Comparison of ENCODE assay signal across 9 cellular contexts in the genomic region with DNA sequence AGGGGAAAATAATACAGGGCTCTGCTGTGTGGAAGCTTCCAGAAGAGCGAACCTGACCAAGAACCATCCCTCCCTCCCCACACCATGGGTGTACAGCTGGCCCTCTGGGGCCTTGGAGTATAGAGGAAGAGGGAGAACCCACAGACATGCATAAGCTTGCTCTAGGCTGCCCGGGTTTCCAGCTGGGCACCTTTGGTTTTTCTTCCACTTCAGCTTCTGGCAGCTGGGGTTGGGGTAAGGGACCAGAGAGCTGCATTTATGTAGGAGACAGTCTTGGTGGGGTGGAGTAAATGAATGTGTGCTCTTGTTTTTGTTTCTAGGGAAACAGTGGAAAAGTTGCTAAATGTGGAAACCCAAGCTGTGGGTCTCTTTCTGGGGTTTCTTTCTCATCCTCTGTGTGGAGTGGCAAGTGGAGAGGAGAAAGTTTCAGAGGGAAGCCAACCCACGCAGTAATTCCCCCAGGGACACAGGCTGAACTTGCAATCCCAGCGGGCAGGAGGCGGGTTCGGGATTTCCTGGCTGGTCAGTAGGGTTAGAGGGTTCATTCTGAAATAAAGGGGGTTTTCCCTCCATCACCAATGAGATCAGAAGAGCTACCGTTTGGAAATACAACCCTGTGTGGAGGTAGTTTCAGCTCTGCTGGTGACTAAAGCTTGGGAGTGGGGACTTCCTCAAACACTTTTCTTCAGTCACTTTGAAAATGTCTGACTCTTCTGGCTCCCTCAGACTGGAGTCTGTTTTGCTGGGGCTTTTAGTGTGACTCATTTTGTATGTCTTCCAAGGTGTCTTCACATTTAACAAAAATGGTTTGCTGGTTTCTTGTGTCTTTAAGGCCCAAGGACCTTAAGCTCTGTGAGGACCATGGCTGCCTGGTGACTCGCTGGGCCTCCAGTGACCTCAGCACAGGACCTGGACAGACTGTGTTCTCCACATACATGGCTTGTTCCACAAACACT. TPM values are rescaled to one million over a fixed set of nuclear protein-coding genes. Genes with fewer than 3 reads are reported as not detected.
DNase-seq lines count a peak whose midpoint lies in the region; ATAC-seq and TF ChIP-seq lines count a peak whose summit lies in the region.
"Had no signal": no experiment of that assay in that cellular context is flagged by ENCODE, and none has a peak within 500 bp of the region (broad histone marks: within the 10 kb centered on the region; RNA-seq: fewer than 3 reads in every experiment).

No MANE protein-coding gene starts in this region.

- no peaks in the 10 kb centered on the region for H4K20me1 ChIP-seq in PC-3 (ENCODE audit: low read length)
- H4K20me1 ChIP-seq in hepatocyte (ENCODE audit: insufficient read depth, poor library complexity, severe bottlenecking) = no peaks in the 10 kb centered on the region

- no peaks in the 10 kb centered on the region for H3K9me2 ChIP-seq in PC-3 (replicated peaks; ENCODE audit: low read length)
- H3K9me2 ChIP-seq in hepatocyte (replicated peaks; ENCODE audit: insufficient read depth) = no peaks in the 10 kb centered on the region

- DNase-seq in PC-3 = peak; percentile 59
- no peak for DNase-seq in esophagus muscularis mucosa (ENCODE audit: extremely low spot score)
- DNase-seq in stimulated activated CD4-positive, alpha-beta T cell treated with anti-CD3 and anti-CD28 coated beads, Interleukin-2, amount 100 ng/mL, for 48 hours = peak; percentile 21 to 53
- DNase-seq in amniotic stem cell (lab: John Stamatoyannopoulos, UW) = no peak
- DNase-seq in hepatocyte (ENCODE audit: low spot score) = no peak
- no peak for DNase-seq in D341Med (ENCODE audit: low spot score)

- TF ChIP-seq CTCF in PC-3 (conservative IDR thresholded peaks at IDR 0.05; ENCODE audit: low read depth, low read length) (no peak), esophagus muscularis mucosa (IDR thresholded peaks at IDR 0.05) (no peak), hepatocyte (IDR thresholded peaks at IDR 0.05; ENCODE audit: poor library complexity) (no peak)

- H3F3A ChIP-seq in PC-3 (ENCODE audit: low read length, unreplicated experiment) = peaks cover 18% of the 10 kb centered on the region

- no TSS peak for BruUV-seq in PC-3 (replicated peaks; lab: Mats Ljungman, UMichigan)

- no peak for TF ChIP-seq POLR2A in esophagus muscularis mucosa (IDR thresholded peaks at IDR 0.05; ENCODE audit: low read depth)

- TF ChIP-seq EP300 in esophagus muscularis mucosa (IDR thresholded peaks at IDR 0.05) = no peak

- no peak overlapping the region for H3K4me3 ChIP-seq in PC-3 (ENCODE audit: low read length)
- H3K4me3 ChIP-seq in esophagus muscularis mucosa = no peak overlapping the region
- no peak overlapping the region for H3K4me3 ChIP-seq in hepatocyte

- no peak overlapping the region for H3K9ac ChIP-seq in PC-3 (ENCODE audit: low read length)

- CTCF ChIA-PET in PC-3 (lab: Charles Lee) = interaction anchor here (0.6 kb wide), 1 partner anchor 19 kb away, joined by 3 read pairs; no protein-coding TSS in a partner anchor

- 67% methylated on average over 8 of the region's 8 CpGs for WGBS in esophagus muscularis mucosa
- 88% methylated on average over 8 of the region's 8 CpGs for WGBS in hepatocyte (ENCODE audit: low lambda C conversion rate, missing lambda C conversion rate)

- H3K27me3 ChIP-seq in PC-3 (ENCODE audit: low read length) (no peaks in the 10 kb centered on the region), esophagus muscularis mucosa (peaks cover 0 to 4% (median 0%) of the 10 kb centered on the region in 4 donors), hepatocyte (peaks cover 8% of the 10 kb centered on the region)

- no peaks in the 10 kb centered on the region for H3K9me3 ChIP-seq in PC-3 (ENCODE audit: low read length)
- no peaks in the 10 kb centered on the region for H3K9me3 ChIP-seq in esophagus muscularis mucosa
- no peaks in the 10 kb centered on the region for H3K9me3 ChIP-seq in hepatocyte (ENCODE audit: low read depth)

- H3K79me2 ChIP-seq in PC-3 (ENCODE audit: low read length) (no peaks in the 10 kb centered on the region), hepatocyte (no peaks in the 10 kb centered on the region)

- H3K4me1 ChIP-seq in PC-3 (ENCODE audit: insufficient read depth, low read length) (peaks cover 35% of the 10 kb centered on the region), esophagus muscularis mucosa (peaks cover 4 to 33% (median 26%) of the 10 kb centered on the region in 4 donors), hepatocyte (ENCODE audit: insufficient read depth) (no peaks in the 10 kb centered on the region)

- H3K36me3 ChIP-seq in PC-3 (ENCODE audit: low read depth, low read length) (no peaks in the 10 kb centered on the region), esophagus muscularis mucosa (no peaks in the 10 kb centered on the region), hepatocyte (replicated peaks; ENCODE audit: insufficient read depth, low read depth) (no peaks in the 10 kb centered on the region)

- H2AFZ ChIP-seq in PC-3 (ENCODE audit: low read length) = peak overlapping the region; percentile 6
- H2AFZ ChIP-seq in hepatocyte = no peak overlapping the region

- H3K27ac ChIP-seq in PC-3 (ENCODE audit: low read length) = no peak overlapping the region
- peak overlapping the region; percentile 1 to 51 (median 13) for H3K27ac ChIP-seq in esophagus muscularis mucosa (replicated peaks in 1 of 4)
- no peak overlapping the region for H3K27ac ChIP-seq in hepatocyte

- POLR2A ChIA-PET in PC-3 (lab: Charles Lee; ENCODE audit: unreplicated experiment) = no interaction called here

- H3K4me2 ChIP-seq in PC-3 (ENCODE audit: low read length) = no peak overlapping the region
- H3K4me2 ChIP-seq in hepatocyte = no peak overlapping the region

- ATAC-seq in GM18511 (IDR thresholded peaks at IDR 0.05; ENCODE audit: unreplicated experiment) (peak; percentile 61), HG02610 (IDR thresholded peaks at IDR 0.05; ENCODE audit: unreplicated experiment) (peak; percentile 62), PC-3 (no peak)
- ATAC-seq: Panc1 had no signal

- intact Hi-C loops in PC-3 (cut with micrococcal nuclease) = no loop called here
- intact Hi-C loops in esophagus muscularis mucosa (cut with DNase I) = no loop called here

RNA-seq across cellular contexts. Expression of a gene that starts 22.2 kb away (rescaled TPM):
- total RNA-seq in PC-3 (2014; rRNA removed) = 346 and 422 TPM in 2 replicates
- total RNA-seq in esophagus muscularis mucosa = 100 to 1,000 TPM in 1 of 4 donors, 10 to 100 TPM in 3; 44.9 to 201 (median 82.3) TPM
- total RNA-seq in hepatocyte = 0.68 and 2.5 TPM in 2 replicates
- 0.36 TPM in 1 of 2 replicates, not detected in the other for polyA plus RNA-seq in hepatocyte

RNA-seq across cellular contexts. Expression of a gene that starts 58.3 kb away (rescaled TPM):
- total RNA-seq in PC-3 (2014; rRNA removed) (44.7 and 60.0 TPM in 2 replicates), esophagus muscularis mucosa (10 to 100 TPM; 31.8 to 47.3 (median 38.4) TPM), hepatocyte (51.7 and 57.6 TPM in 2 replicates)
- polyA plus RNA-seq in hepatocyte = 58.7 and 71.2 TPM in 2 replicates

Comparison
In these comparisons a context has a peak if more than half of its experiments do, and no peak if none do; other contexts are left out.
1. DNase-seq: peak in PC-3 (single experiment) and stimulated activated CD4-positive, alpha-beta T cell treated with anti-CD3 and anti-CD28 coated beads, Interleukin-2, amount 100 ng/mL, for 48 hours (2 of 2); none in esophagus muscularis mucosa (single experiment), amniotic stem cell (single experiment), hepatocyte (single experiment) and D341Med (single experiment).
2. H3K27ac ChIP-seq: peak in esophagus muscularis mucosa (4 of 4); none in PC-3 (single experiment) and hepatocyte (single experiment).
3. RNA of a gene that starts 22.2 kb away (total RNA-seq): 346 to 422 TPM in PC-3 and 44.9 to 201 TPM in esophagus muscularis mucosa; 0.68 to 2.5 TPM in hepatocyte; every median in the first group is over 10 times any median in the second.